Comparison of ENCODE assay signal across 8 cellular contexts in genomic region chr11:10302294-10302743, GRCh38. TPM values are rescaled to one million over a fixed set of nuclear protein-coding genes. Genes with fewer than 3 reads are reported as not detected.
DNase-seq lines count a peak whose midpoint lies in the region; ATAC-seq and TF ChIP-seq lines count a peak whose summit lies in the region.

No MANE protein-coding gene starts in this region.

- H3K79me2 ChIP-seq in GM23248 (ENCODE audit: insufficient read depth) = peaks cover 87% of the 10 kb centered on the region

- peak overlapping the region; percentile 93 for H3K9ac ChIP-seq in GM23248

- H3K9me3 ChIP-seq in GM23248 (ENCODE audit: low read depth) (no peaks in the 10 kb centered on the region), T-helper 17 cell (ENCODE audit: control insufficient read depth, low read length, poor library complexity, severe bottlenecking) (no peaks in the 10 kb centered on the region), psoas muscle (no peaks in the 10 kb centered on the region)

- ATAC-seq in T-helper 17 cell (no peak), psoas muscle (peak in 3 of 4 donors; percentile 1 to 3 (median 2)), HG02571 (IDR thresholded peaks at IDR 0.05; ENCODE audit: unreplicated experiment) (no peak), GM18498 (IDR thresholded peaks at IDR 0.05; ENCODE audit: unreplicated experiment) (no peak), HG03025 (IDR thresholded peaks at IDR 0.05; ENCODE audit: low FRiP score, unreplicated experiment) (no peak)

- 42 to 47% methylated on average over 13 of the region's 13 CpGs for WGBS in GM23248 (ENCODE audit: low coverage in 1 of 2, low lambda C conversion rate in 2 of 2, missing lambda C conversion rate in 2 of 2), 2 experiments
- WGBS in psoas muscle, 3 donors = 32 to 45% (median 35%) methylated on average over 13 of the region's 13 CpGs

- no peak for TF ChIP-seq CTCF in fibroblast of villous mesenchyme (IDR thresholded peaks at IDR 0.05; ENCODE audit: insufficient read depth, low read depth, low read length)
- TF ChIP-seq CTCF in psoas muscle (IDR thresholded peaks at IDR 0.05) = no peak

- H3K27me3 Mint-ChIP-seq in T-helper 17 cell = peaks cover 14% of the 10 kb centered on the region

- no peaks in the 10 kb centered on the region for H3K9me2 ChIP-seq in GM23248 (ENCODE audit: insufficient read depth)

- peaks cover 10% of the 10 kb centered on the region; the same call in 1 of the 2 replicates for H4K20me1 ChIP-seq in GM23248 (ENCODE audit: insufficient read depth)

- H3K4me3 ChIP-seq in GM23248 (peak overlapping the region; percentile 96), fibroblast of villous mesenchyme (ENCODE audit: low read depth, low read length) (peak overlapping the region; percentile 92), psoas muscle (peak overlapping the region; percentile 84)

- H3K36me3 Mint-ChIP-seq in T-helper 17 cell (ENCODE audit: low read depth) = peaks cover 3% of the 10 kb centered on the region

- H2AFZ ChIP-seq in GM23248 = peak overlapping the region; percentile 56

- H3K27ac ChIP-seq in GM23248 = peak overlapping the region; percentile 91
- peak overlapping the region; percentile 86 for H3K27ac ChIP-seq in psoas muscle

- peaks cover 20% of the 10 kb centered on the region for H3K4me1 ChIP-seq in GM23248 (ENCODE audit: insufficient read depth)
- H3K4me1 ChIP-seq in psoas muscle = peaks cover 8% of the 10 kb centered on the region

- peaks cover 53% of the 10 kb centered on the region for H3K4me1 Mint-ChIP-seq in T-helper 17 cell

- peak overlapping the region; percentile 97 for H3K27ac Mint-ChIP-seq in T-helper 17 cell

- H3K4me2 ChIP-seq in GM23248 (ENCODE audit: unreplicated experiment) = peak overlapping the region; percentile 95

- in situ Hi-C loops in GM23248 (cut with MboI) = loop anchor here (25.0 kb wide), 1 partner anchor 315 kb away; no protein-coding TSS in a partner anchor

- peaks cover 40% of the 10 kb centered on the region for H3F3A ChIP-seq in GM23248 (ENCODE audit: insufficient read depth)

- peak overlapping the region; percentile 98 for H3K4me3 Mint-ChIP-seq in T-helper 17 cell

- H3K36me3 ChIP-seq in GM23248 (ENCODE audit: low read depth) (peaks cover 35% of the 10 kb centered on the region), psoas muscle (ENCODE audit: insufficient read depth in 1 of 2, low read depth in 1 of 2) (no peaks in the 10 kb centered on the region)

- intact Hi-C loops in psoas muscle (cut with DNase I) = loop anchor here in 1 of 2 donors (10.0 kb wide), 1 partner anchor 328 kb away; no protein-coding TSS in a partner anchor

- DNase-seq in GM23248 (no peak), T-helper 17 cell (no peak), fibroblast of villous mesenchyme (ENCODE audit: low read depth) (no peak), psoas muscle (no peak), HCEC 1CT (no peak)

- no peaks in the 10 kb centered on the region for H3K27me3 ChIP-seq in GM23248 (replicated peaks; ENCODE audit: insufficient read depth)
- H3K27me3 ChIP-seq in psoas muscle (ENCODE audit: insufficient read depth in 3 of 3, low read length in 2 of 3) = no peaks in the 10 kb centered on the region

RNA-seq across cellular contexts. Expression of gene ADM, which starts 2.6 kb away (rescaled TPM):
- total RNA-seq in GM23248 (2014; rRNA removed; shearing (Covaris generic)) = 537 and 551 TPM in 2 replicates
- 451 and 460 TPM in 2 replicates for polyA plus RNA-seq in GM23248 (2016; fragmentation: Nextera tagmentation; extraction: Ambion mirVana)
- total RNA-seq in T-helper 17 cell = 1 to 10 TPM in 1 of 2 donors, under 1 TPM in 1; 0.68 to 2.0 TPM
- total RNA-seq in fibroblast of villous mesenchyme = 536 and 925 TPM in 2 replicates
- total RNA-seq in psoas muscle = 10 to 100 TPM; 11.8 to 73.3 (median 27.8) TPM
- 10 to 100 TPM; 11.7 to 45.1 (median 23.1) TPM for polyA plus RNA-seq in psoas muscle

RNA-seq across cellular contexts. Expression of gene SBF2, which starts 8.3 kb away (rescaled TPM):
- total RNA-seq in GM23248 (2014; rRNA removed; shearing (Covaris generic)) = 32.7 and 42.7 TPM in 2 replicates
- polyA plus RNA-seq in GM23248 (2016; fragmentation: Nextera tagmentation; extraction: Ambion mirVana) (18.8 and 21.9 TPM in 2 replicates), psoas muscle (1 to 10 TPM; 3.3 to 6.8 (median 5.5) TPM)
- total RNA-seq in T-helper 17 cell (10 to 100 TPM; 15.5 to 23.1 TPM), fibroblast of villous mesenchyme (35.0 and 41.6 TPM in 2 replicates), psoas muscle (10 to 100 TPM; 10.6 to 12.6 (median 12.2) TPM)

Comparison
In these comparisons a context has a peak if more than half of its experiments do, and no peak if none do; other contexts are left out.
1. ATAC-seq: peak in psoas muscle (3 of 4); none in T-helper 17 cell (single experiment), HG02571 (single experiment), GM18498 (single experiment) and HG03025 (single experiment).
2. Peak in every context shown above with its lines, with median percentiles within 50 percentile points of each other: H3K4me3 ChIP-seq.